ENCODE assay signal across 8 cellular contexts in the genomic region with DNA sequence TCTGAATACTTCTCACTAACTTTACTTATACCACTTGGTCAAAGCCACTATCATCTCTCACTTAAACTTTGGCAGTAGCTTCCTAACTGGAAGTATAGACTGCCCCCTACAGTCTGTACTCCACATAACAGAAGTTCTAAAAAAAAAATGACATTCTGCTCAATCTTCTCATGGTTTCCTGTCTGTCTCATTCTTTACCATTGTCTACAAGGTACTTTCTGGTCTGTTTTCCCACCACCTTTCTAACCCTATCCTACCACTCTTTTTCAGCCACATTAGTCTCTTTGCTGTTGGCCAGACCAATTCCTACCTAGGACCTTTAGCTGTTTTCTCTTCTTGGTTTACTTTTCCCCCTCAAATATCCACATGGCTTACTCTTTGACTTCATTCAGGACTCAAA. TPM values are rescaled to one million over a fixed set of nuclear protein-coding genes. Genes with fewer than 3 reads are reported as not detected.
DNase-seq lines count a peak whose midpoint lies in the region; ATAC-seq, FAIRE-seq and TF ChIP-seq lines count a peak whose summit lies in the region.

No MANE protein-coding gene starts in this region.

- H4K20me1 ChIP-seq in GM12878 (ENCODE audit: control insufficient read depth, insufficient read depth): no peaks in the 10 kb centered on the region

- ATAC-seq in A549 (peak in 1 of 2 experiments; percentile 61; a peak in 2 of 6 replicates), HG02623 (IDR thresholded peaks at IDR 0.05; ENCODE audit: unreplicated experiment) (peak; percentile 52), GM12878 (peak; percentile 83), upper lobe of right lung (peak; percentile 89), GM19463 (IDR thresholded peaks at IDR 0.05; ENCODE audit: unreplicated experiment) (no peak)

- intact Hi-C loops in GM12878 (cut with micrococcal nuclease; ENCODE audit: unreplicated experiment): loop anchor here (1.0 to 10.0 kb wide), 2 partner anchors 100 to 389 kb away; no protein-coding TSS in a partner anchor
- intact Hi-C loops in upper lobe of right lung (cut with DNase I): loop anchor here (5.0 kb wide), 1 partner anchor 97 kb away; no protein-coding TSS in a partner anchor

- RAD21 ChIA-PET in GM12878 (lab: Charles Lee; ENCODE audit: unreplicated experiment): interaction anchor here (0.8 to 4.3 kb wide), 8 partner anchors 11 to 424 kb away, joined by 3 to 88 read pairs (median 4); no protein-coding TSS in a partner anchor

- TF ChIP-seq EP300 in A549 (IDR thresholded peaks at IDR 0.05) (no peak), GM12878 (IDR thresholded peaks at IDR 0.05; ENCODE audit: borderline replicate concordance in 1 of 2, control insufficient read depth in 1 of 2, low read depth in 2 of 2, low read length in 2 of 2) (no peak)

- peaks cover 48% of the 10 kb centered on the region for H3K79me2 ChIP-seq in GM12878 (ENCODE audit: control insufficient read depth, insufficient read depth, low read length)

- SMC1A ChIA-PET in GM12878 (lab: Charles Lee; ENCODE audit: uncharacterized antibody, unreplicated experiment): interaction anchor here (0.8 to 3.9 kb wide), 14 partner anchors 9 to 384 kb away, joined by 3 to 103 read pairs (median 4); no protein-coding TSS in a partner anchor

- TF ChIP-seq CTCF in A549 (IDR thresholded peaks at IDR 0.05) (peak; percentile 72), GM12878 (IDR thresholded peaks at IDR 0.05 in 2 of 3, conservative IDR thresholded peaks at IDR 0.05 in 1 of 3; ENCODE audit: control insufficient read depth in 2 of 3, extremely low read depth in 1 of 3, insufficient read depth in 1 of 3, low read depth in 3 of 3, low read length in 3 of 3) (peak; percentile 51 to 77 (median 64); a peak in 5 of 6 replicates), upper lobe of right lung (IDR thresholded peaks at IDR 0.05) (peak; percentile 71)

- POLR2A ChIA-PET in A549 (lab: Yijun Ruan, JAX) (interaction anchor here (1.5 kb wide), 1 partner anchor 15 kb away, joined by 3 read pairs; a partner anchor contains a TSS), GM12878 (lab: Charles Lee) (interaction anchor here (1.0 to 2.1 kb wide), 4 partner anchors 11 to 98 kb away, joined by 3 to 8 read pairs (median 6); no protein-coding TSS in a partner anchor)

- H3K4me2 ChIP-seq in A549 (no peak overlapping the region), GM12878 (ENCODE audit: control insufficient read depth, insufficient read depth) (no peak overlapping the region)

- in situ Hi-C loops in GM12878 (cut with MboI): no loop called here

- DNase-seq in A549 (ENCODE audit: low read depth in 1 of 2, low spot score in 1 of 2) (peak; percentile 13 to 64), GDM1 (lab: John Stamatoyannopoulos, UW) (peak; percentile 22), NCI-H345 (lab: John Stamatoyannopoulos, UW) (peak; percentile 26), GM12878 (ENCODE audit: low read depth, low spot score) (peak; percentile 51), kidney tubule cell (ENCODE audit: low spot score) (peak; percentile 58), upper lobe of right lung (no peak)

- no TSS peak for BruUV-seq in GM12878 (replicated peaks; lab: Mats Ljungman, UMichigan)

- CTCF ChIA-PET in A549 (lab: Yijun Ruan, JAX): interaction anchor here (0.5 to 2.4 kb wide), 15 partner anchors 8 to 500 kb away, joined by 3 to 12 read pairs (median 4); a partner anchor contains a TSS
- CTCF ChIA-PET in GM12878 (lab: Yijun Ruan, JAX): interaction anchor here (0.5 to 10.7 kb wide), 27 partner anchors 10 to 424 kb away, joined by 3 to 285 read pairs (median 4); no protein-coding TSS in a partner anchor

- no peaks in the 10 kb centered on the region for H3K9me3 ChIP-seq in A549
- H3K9me3 ChIP-seq in GM12878 (replicated peaks; ENCODE audit: control insufficient read depth, insufficient read depth, low read length): no peaks in the 10 kb centered on the region
- no peaks in the 10 kb centered on the region for H3K9me3 ChIP-seq in upper lobe of right lung

- no peak overlapping the region for H2AFZ ChIP-seq in GM12878 (ENCODE audit: control insufficient read depth, low read depth, low read length)

- H3K4me3 ChIP-seq in A549 (no peak overlapping the region), GM12878 (no peak overlapping the region), upper lobe of right lung (no peak overlapping the region)

- H3K4me1 ChIP-seq in A549 (0 out of 3 replicates have a peak, but pooled peaks cover 4% of the 10 kb centered on the region), GM12878 (ENCODE audit: control insufficient read depth, insufficient read depth, low read length) (no peaks in the 10 kb centered on the region), upper lobe of right lung (peaks cover 7% of the 10 kb centered on the region)

- FAIRE-seq in A549 (lab: Jason Lieb, UNC) (no peak), GM12878 (lab: Jason Lieb, UNC) (peak; percentile 54)

- H3K27me3 ChIP-seq in GM12878 (replicated peaks in 1 of 2; ENCODE audit: control insufficient read depth in 2 of 2, insufficient read depth in 2 of 2, low read length in 1 of 2): no peaks in the 10 kb centered on the region
- H3K27me3 ChIP-seq in upper lobe of right lung: no peaks in the 10 kb centered on the region

- H3K36me3 ChIP-seq in GM12878 (ENCODE audit: control insufficient read depth in 2 of 2, insufficient read depth in 2 of 2, low read length in 1 of 2): peaks cover 8 to 21% of the 10 kb centered on the region in 2 experiments
- peaks cover 33% of the 10 kb centered on the region for H3K36me3 ChIP-seq in upper lobe of right lung

- peak; percentile 50 to 55 for TF ChIP-seq RAD21 in A549 (conservative IDR thresholded peaks at IDR 0.05 in 1 of 2, IDR thresholded peaks at IDR 0.05 in 1 of 2)
- peak; percentile 76 for TF ChIP-seq RAD21 in GM12878 (IDR thresholded peaks at IDR 0.05; ENCODE audit: insufficient read depth, low read depth, low read length)

- H3K9ac ChIP-seq in GM12878 (ENCODE audit: control insufficient read depth, insufficient read depth, low read length): no peak overlapping the region

- H3K27ac ChIP-seq in A549: no peak overlapping the region
- no peak overlapping the region for H3K27ac ChIP-seq in GM12878 (ENCODE audit: control insufficient read depth, insufficient read depth)
- H3K27ac ChIP-seq in upper lobe of right lung: no peak overlapping the region

- TF ChIP-seq POLR2A in A549 (IDR thresholded peaks at IDR 0.05; ENCODE audit: low read length) (no peak), GM12878 (IDR thresholded peaks at IDR 0.05; ENCODE audit: low read depth, low read length) (no peak)

TF ChIP-seq in A549, 52 proteins besides CTCF, POLR2A, EP300 and RAD21:
- TF ChIP-seq ZC3H11A (IDR thresholded peaks at IDR 0.05) (no peak), SMC3 (IDR thresholded peaks at IDR 0.05) (peak; percentile 22; the same call in 1 of the 3 replicates)

TF ChIP-seq in GM12878, 131 proteins besides CTCF, POLR2A, EP300 and RAD21 (continues in another document):
- TF ChIP-seq, protein P1, sequence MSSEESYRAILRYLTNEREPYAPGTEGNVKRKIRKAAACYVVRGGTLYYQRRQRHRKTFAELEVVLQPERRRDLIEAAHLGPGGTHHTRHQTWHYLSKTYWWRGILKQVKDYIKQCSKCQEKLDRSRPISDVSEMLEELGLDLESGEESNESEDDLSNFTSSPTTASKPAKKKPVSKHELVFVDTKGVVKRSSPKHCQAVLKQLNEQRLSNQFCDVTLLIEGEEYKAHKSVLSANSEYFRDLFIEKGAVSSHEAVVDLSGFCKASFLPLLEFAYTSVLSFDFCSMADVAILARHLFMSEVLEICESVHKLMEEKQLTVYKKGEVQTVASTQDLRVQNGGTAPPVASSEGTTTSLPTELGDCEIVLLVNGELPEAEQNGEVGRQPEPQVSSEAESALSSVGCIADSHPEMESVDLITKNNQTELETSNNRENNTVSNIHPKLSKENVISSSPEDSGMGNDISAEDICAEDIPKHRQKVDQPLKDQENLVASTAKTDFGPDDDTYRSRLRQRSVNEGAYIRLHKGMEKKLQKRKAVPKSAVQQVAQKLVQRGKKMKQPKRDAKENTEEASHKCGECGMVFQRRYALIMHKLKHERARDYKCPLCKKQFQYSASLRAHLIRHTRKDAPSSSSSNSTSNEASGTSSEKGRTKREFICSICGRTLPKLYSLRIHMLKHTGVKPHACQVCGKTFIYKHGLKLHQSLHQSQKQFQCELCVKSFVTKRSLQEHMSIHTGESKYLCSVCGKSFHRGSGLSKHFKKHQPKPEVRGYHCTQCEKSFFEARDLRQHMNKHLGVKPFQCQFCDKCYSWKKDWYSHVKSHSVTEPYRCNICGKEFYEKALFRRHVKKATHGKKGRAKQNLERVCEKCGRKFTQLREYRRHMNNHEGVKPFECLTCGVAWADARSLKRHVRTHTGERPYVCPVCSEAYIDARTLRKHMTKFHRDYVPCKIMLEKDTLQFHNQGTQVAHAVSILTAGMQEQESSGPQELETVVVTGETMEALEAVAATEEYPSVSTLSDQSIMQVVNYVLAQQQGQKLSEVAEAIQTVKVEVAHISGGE (CRISPR knock-in tag; IDR thresholded peaks at IDR 0.05): no peak
- peak; percentile 73; the same call in 1 of the 2 replicates for TF ChIP-seq SMC3 (IDR thresholded peaks at IDR 0.05; ENCODE audit: borderline replicate concordance, low read length)

RNA-seq across cellular contexts. Expression of a gene that starts 14.7 kb away (rescaled TPM):
- polyA plus RNA-seq in A549 (2011; rRNA removed): 55.0 and 77.2 TPM in 2 replicates
- 62.9 and 67.2 TPM in 2 replicates for polyA plus RNA-seq in A549 (2012; cell fraction: cytosol; rRNA removed)
- 64.4 and 64.7 TPM in 2 replicates for polyA plus RNA-seq in A549 (2012; cell fraction: nucleus; rRNA removed)
- polyA plus RNA-seq in A549 (2017; fragmentation: RNase III; extraction: RNeasy Plus Mini Kit Qiagen cat#74134 plus additional on column Dnase treatment): 80.8 to 89.3 TPM (median 84.3 TPM) in 3 replicates
- 73.6 and 74.9 TPM in 2 replicates for polyA minus RNA-seq in A549 (2011; rRNA and poly(A)+ RNA removed)
- total RNA-seq in GM12878 (2013; cell fraction: nucleolus; rRNA removed): 337 TPM in 2 replicates
- total RNA-seq in GM12878 (2014; rRNA removed): 40.9 and 44.8 TPM in 2 replicates
- 71.1 and 75.7 TPM in 2 replicates for total RNA-seq in GM12878 (2014; rRNA removed; fragmentation: Illumina TruSeq; extraction: Trizol)
- total RNA-seq in GM12878 (2021): 100 and 103 TPM in 2 replicates
- 45.7 TPM for polyA plus RNA-seq in GM12878 (2011; ENCODE audit: low read depth)
- 72.7 and 82.5 TPM in 2 replicates for polyA plus RNA-seq in GM12878 (2011; rRNA removed)
- 39.3 and 58.3 TPM in 2 replicates for polyA plus RNA-seq in GM12878 (2011; cell fraction: cytosol; rRNA removed)
- polyA plus RNA-seq in GM12878 (2011; cell fraction: nucleus; rRNA removed): 98.8 and 103 TPM in 2 replicates
- polyA plus RNA-seq in GM12878 (2012): 51.7 and 120 TPM in 2 replicates
- 65.0 and 71.3 TPM in 2 replicates for polyA plus RNA-seq in GM12878 (2014; fragmentation: Illumina TruSeq; extraction: Trizol)
- 10 to 100 TPM; 45.9 to 49.2 TPM for polyA plus RNA-seq in GM12878 (2014; fragmentation: Nextera tagmentation; extraction: Ambion mirVana)
- 118 and 132 TPM in 2 replicates for polyA plus RNA-seq in GM12878 (2014; rRNA removed)
- 100 to 1,000 TPM; 145 to 150 TPM for polyA plus RNA-seq in GM12878 (2016; fragmentation: Nextera tagmentation; extraction: Ambion mirVana)
- 73.1 and 84.5 TPM in 2 replicates for polyA minus RNA-seq in GM12878 (2011; rRNA and poly(A)+ RNA removed)
- polyA minus RNA-seq in GM12878 (2011; cell fraction: cytosol; rRNA and poly(A)+ RNA removed): 36.5 and 38.0 TPM in 2 replicates
- polyA minus RNA-seq in GM12878 (2011; cell fraction: nucleus; rRNA and poly(A)+ RNA removed): 60.3 and 101 TPM in 2 replicates
- total RNA-seq in upper lobe of right lung: 53.4 TPM
